In genomic region chr19:16495982-16496612, GRCh38 we compare ENCODE assay signal across 8 cellular contexts. TPM values are rescaled to one million over a fixed set of nuclear protein-coding genes. Genes with fewer than 3 reads are reported as not detected.
DNase-seq lines count a peak whose midpoint lies in the region; ATAC-seq and TF ChIP-seq lines count a peak whose summit lies in the region.

Gene C19orf44 (plus strand): TSS chr19:16496394. CDS start chr19:16500793, 4,399 bp downstream.
A gene with protein sequence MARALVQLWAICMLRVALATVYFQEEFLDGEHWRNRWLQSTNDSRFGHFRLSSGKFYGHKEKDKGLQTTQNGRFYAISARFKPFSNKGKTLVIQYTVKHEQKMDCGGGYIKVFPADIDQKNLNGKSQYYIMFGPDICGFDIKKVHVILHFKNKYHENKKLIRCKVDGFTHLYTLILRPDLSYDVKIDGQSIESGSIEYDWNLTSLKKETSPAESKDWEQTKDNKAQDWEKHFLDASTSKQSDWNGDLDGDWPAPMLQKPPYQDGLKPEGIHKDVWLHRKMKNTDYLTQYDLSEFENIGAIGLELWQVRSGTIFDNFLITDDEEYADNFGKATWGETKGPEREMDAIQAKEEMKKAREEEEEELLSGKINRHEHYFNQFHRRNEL (minus strand): TSS chr19:16496167. CDS start chr19:16496129, 38 bp downstream.

- POLR2A ChIA-PET in naive thymus-derived CD4-positive, alpha-beta T cell (lab: Charles Lee) = interaction anchor here (0.6 to 1.7 kb wide), 8 partner anchors 24 to 903 kb away, joined by 3 to 6 read pairs (median 3); no protein-coding TSS in a partner anchor

- CTCF ChIA-PET in naive thymus-derived CD4-positive, alpha-beta T cell (lab: Charles Lee) = interaction anchor here (0.6 kb wide), 1 partner anchor 418 kb away, joined by 5 read pairs; no protein-coding TSS in a partner anchor

- peaks cover 3% of the 10 kb centered on the region for H3K79me2 ChIP-seq in fibroblast of lung (ENCODE audit: control insufficient read depth, insufficient read depth, low read length)

- intact Hi-C loops in naive thymus-derived CD4-positive, alpha-beta T cell (cut with micrococcal nuclease) = loop anchor here (1.0 to 10.0 kb wide), 12 partner anchors 24 to 1117 kb away; partner anchors contain the start of genes CHERP (in 2 of the 2), DDA1 (in 2 of the 2), MED26 (in 2 of the 2) and MRPL34 (in 2 of the 2)

- H3K4me2 ChIP-seq in fibroblast of lung (ENCODE audit: extremely low read depth, insufficient read depth, low read length) = peak within 1 kb of the TSS; percentile 90

- no peaks in the 10 kb centered on the region for H3K4me1 ChIP-seq in fibroblast of lung (ENCODE audit: control insufficient read depth, extremely low read depth, insufficient read depth, low read length)
- peaks cover 0 to 4% of the 10 kb centered on the region in 2 donors for H3K4me1 ChIP-seq in naive thymus-derived CD4-positive, alpha-beta T cell (ENCODE audit: control insufficient read depth in 2 of 2, insufficient read depth in 2 of 2, low read length in 2 of 2)

- ATAC-seq in activated T-helper 17 cell treated with anti-CD3 and anti-CD28 coated beads, Interleukin-2, amount 50 U/mL, for 72 hours (replicated peaks) = peak; percentile 99
- ATAC-seq in naive thymus-derived CD4-positive, alpha-beta T cell = peak; percentile 99
- ATAC-seq in stimulated activated memory B cell treated with anti-CD40 and anti-IgM and Interleukin-4, amounts not matched to agents 10 μg/mL and 1 μg/mL and 100 μg/mL, for 72 hours = peak; percentile 99

- H3K4me1 Mint-ChIP-seq in activated T-helper 17 cell treated with anti-CD3 and anti-CD28 coated beads, Interleukin-2, amount 50 U/mL, for 72 hours = peaks cover 6% of the 10 kb centered on the region
- peaks cover 10 to 23% (median 19%) of the 10 kb centered on the region in 7 donors for H3K4me1 Mint-ChIP-seq in naive thymus-derived CD4-positive, alpha-beta T cell
- H3K4me1 Mint-ChIP-seq in stimulated activated memory B cell treated with anti-CD40 and anti-IgM and Interleukin-4, amounts not matched to agents 10 μg/mL and 1 μg/mL and 100 μg/mL, for 72 hours = peaks cover 28% of the 10 kb centered on the region

- peak within 1 kb of the TSS; percentile 91 for H3K27ac ChIP-seq in fibroblast of lung (ENCODE audit: insufficient read depth, low read length)
- peak within 1 kb of the TSS; percentile 72 for H3K27ac ChIP-seq in naive thymus-derived CD4-positive, alpha-beta T cell (ENCODE audit: low read depth, low read length)

- H3K27me3 Mint-ChIP-seq in activated T-helper 17 cell treated with anti-CD3 and anti-CD28 coated beads, Interleukin-2, amount 50 U/mL, for 72 hours = no peaks in the 10 kb centered on the region
- no peaks in the 10 kb centered on the region for H3K27me3 Mint-ChIP-seq in naive thymus-derived CD4-positive, alpha-beta T cell
- no peaks in the 10 kb centered on the region for H3K27me3 Mint-ChIP-seq in stimulated activated memory B cell treated with anti-CD40 and anti-IgM and Interleukin-4, amounts not matched to agents 10 μg/mL and 1 μg/mL and 100 μg/mL, for 72 hours

- H3K27ac Mint-ChIP-seq in activated T-helper 17 cell treated with anti-CD3 and anti-CD28 coated beads, Interleukin-2, amount 50 U/mL, for 72 hours = peak within 1 kb of the TSS; percentile 96
- H3K27ac Mint-ChIP-seq in naive thymus-derived CD4-positive, alpha-beta T cell = peak within 1 kb of the TSS; percentile 74 to 98 (median 87)
- H3K27ac Mint-ChIP-seq in stimulated activated memory B cell treated with anti-CD40 and anti-IgM and Interleukin-4, amounts not matched to agents 10 μg/mL and 1 μg/mL and 100 μg/mL, for 72 hours = peak within 1 kb of the TSS; percentile 89

- H3K4me3 Mint-ChIP-seq in activated T-helper 17 cell treated with anti-CD3 and anti-CD28 coated beads, Interleukin-2, amount 50 U/mL, for 72 hours = peak within 1 kb of the TSS; percentile 98
- peak within 1 kb of the TSS; percentile 86 to 98 (median 94) for H3K4me3 Mint-ChIP-seq in naive thymus-derived CD4-positive, alpha-beta T cell
- H3K4me3 Mint-ChIP-seq in stimulated activated memory B cell treated with anti-CD40 and anti-IgM and Interleukin-4, amounts not matched to agents 10 μg/mL and 1 μg/mL and 100 μg/mL, for 72 hours = peak within 1 kb of the TSS; percentile 88

- peak within 1 kb of the TSS; percentile 78 for H3K9ac ChIP-seq in fibroblast of lung (ENCODE audit: insufficient read depth, low read length)

- no peaks in the 10 kb centered on the region for H3K9me3 Mint-ChIP-seq in activated T-helper 17 cell treated with anti-CD3 and anti-CD28 coated beads, Interleukin-2, amount 50 U/mL, for 72 hours
- no peaks in the 10 kb centered on the region for H3K9me3 Mint-ChIP-seq in naive thymus-derived CD4-positive, alpha-beta T cell
- no peaks in the 10 kb centered on the region for H3K9me3 Mint-ChIP-seq in stimulated activated memory B cell treated with anti-CD40 and anti-IgM and Interleukin-4, amounts not matched to agents 10 μg/mL and 1 μg/mL and 100 μg/mL, for 72 hours

- DNase-seq in EH (ENCODE audit: low read depth) = peak; percentile 99
- peak; percentile 96 for DNase-seq in GOT3 (lab: John Stamatoyannopoulos, UW)
- DNase-seq in LHCN-M2 (ENCODE audit: low read depth) = peak; percentile 99
- DNase-seq in RPMI7951 (ENCODE audit: low read depth) = peak; percentile 99
- DNase-seq in fibroblast of lung (ENCODE audit: low read depth in 2 of 2) = peak; percentile 98
- DNase-seq in naive thymus-derived CD4-positive, alpha-beta T cell = peak; percentile 84 to 97 (median 96)

- peak within 1 kb of the TSS; percentile 70 to 90 (median 82) for H3K4me3 ChIP-seq in fibroblast of lung (replicated peaks in 1 of 4; ENCODE audit: control extremely low read depth in 1 of 4, insufficient read depth in 1 of 4, low read depth in 3 of 4, low read length in 4 of 4)
- H3K4me3 ChIP-seq in naive thymus-derived CD4-positive, alpha-beta T cell (ENCODE audit: low read length) = peak within 1 kb of the TSS; percentile 90

- no peaks in the 10 kb centered on the region for H3K36me3 ChIP-seq in fibroblast of lung (ENCODE audit: control insufficient read depth, insufficient read depth, low read length)
- H3K36me3 ChIP-seq in naive thymus-derived CD4-positive, alpha-beta T cell (ENCODE audit: control insufficient read depth in 2 of 3, insufficient read depth in 3 of 3, low read length in 3 of 3) = no peaks in the 10 kb centered on the region

- H3K36me3 Mint-ChIP-seq in activated T-helper 17 cell treated with anti-CD3 and anti-CD28 coated beads, Interleukin-2, amount 50 U/mL, for 72 hours (ENCODE audit: low read depth) = peaks cover 3% of the 10 kb centered on the region
- peaks cover 0 to 4% (median 2%) of the 10 kb centered on the region in 5 donors for H3K36me3 Mint-ChIP-seq in naive thymus-derived CD4-positive, alpha-beta T cell
- peaks cover 4% of the 10 kb centered on the region for H3K36me3 Mint-ChIP-seq in stimulated activated memory B cell treated with anti-CD40 and anti-IgM and Interleukin-4, amounts not matched to agents 10 μg/mL and 1 μg/mL and 100 μg/mL, for 72 hours

- H2AFZ ChIP-seq in fibroblast of lung (ENCODE audit: low read length) = peak within 1 kb of the TSS; percentile 92

- H3K27me3 ChIP-seq in fibroblast of lung (ENCODE audit: control insufficient read depth, insufficient read depth, low read length) = no peaks in the 10 kb centered on the region
- no peaks in the 10 kb centered on the region for H3K27me3 ChIP-seq in naive thymus-derived CD4-positive, alpha-beta T cell (ENCODE audit: control insufficient read depth in 2 of 2, insufficient read depth in 2 of 2, low read length in 2 of 2)

- no peak for TF ChIP-seq CTCF in fibroblast of lung (conservative IDR thresholded peaks at IDR 0.05 in 1 of 2, IDR thresholded peaks at IDR 0.05 in 1 of 2; ENCODE audit: low read depth in 1 of 2, low read length in 2 of 2)

- no peaks in the 10 kb centered on the region for H3K9me3 ChIP-seq in fibroblast of lung (ENCODE audit: control insufficient read depth, insufficient read depth, low read depth, low read length)
- no peaks in the 10 kb centered on the region for H3K9me3 ChIP-seq in naive thymus-derived CD4-positive, alpha-beta T cell (ENCODE audit: control insufficient read depth in 2 of 3, low read length in 3 of 3)

- H4K20me1 ChIP-seq in fibroblast of lung (ENCODE audit: control insufficient read depth, extremely low read depth, insufficient read depth, low read length) = no peaks in the 10 kb centered on the region

RNA-seq across cellular contexts. Expression of gene C19orf44, which starts in this region (rescaled TPM):
- total RNA-seq in LHCN-M2 (2014; rRNA removed) = 2.4 and 3.8 TPM in 2 replicates
- polyA plus RNA-seq in LHCN-M2 (2012) = 2.4 TPM
- total RNA-seq in RPMI7951 (2014; rRNA removed; shearing (Covaris generic)) = 4.5 and 10.0 TPM in 2 replicates
- total RNA-seq in activated T-helper 17 cell treated with anti-CD3 and anti-CD28 coated beads, Interleukin-2, amount 50 U/mL, for 72 hours = 1 to 10 TPM; 4.0 to 4.2 TPM
- 2.8 and 3.6 TPM in 2 replicates for total RNA-seq in fibroblast of lung
- 2.8 and 2.9 TPM in 2 replicates for polyA plus RNA-seq in fibroblast of lung
- polyA plus RNA-seq in fibroblast of lung (2012) = 2.2 TPM in 2 replicates
- 1.3 and 3.0 TPM in 2 replicates for polyA minus RNA-seq in fibroblast of lung (ENCODE audit: low replicate concordance)
- total RNA-seq in naive thymus-derived CD4-positive, alpha-beta T cell = 1 to 10 TPM; 1.5 to 6.0 (median 3.4) TPM
- polyA plus RNA-seq in naive thymus-derived CD4-positive, alpha-beta T cell = 1 to 10 TPM; 1.3 to 2.1 TPM

RNA-seq across cellular contexts. Expression of the second gene that starts in this region (rescaled TPM):
- 0.13 TPM in 1 of 2 replicates, not detected in the other for total RNA-seq in LHCN-M2 (2014; rRNA removed)
- not detected for polyA plus RNA-seq in LHCN-M2 (2012)
- not detected in 2 replicates for total RNA-seq in RPMI7951 (2014; rRNA removed; shearing (Covaris generic))
- not detected for total RNA-seq in activated T-helper 17 cell treated with anti-CD3 and anti-CD28 coated beads, Interleukin-2, amount 50 U/mL, for 72 hours
- total RNA-seq in fibroblast of lung = not detected in 2 replicates
- polyA plus RNA-seq in fibroblast of lung = 0.10 TPM in 1 of 2 replicates, not detected in the other
- not detected in 2 replicates for polyA plus RNA-seq in fibroblast of lung (2012)
- not detected in 2 replicates for polyA minus RNA-seq in fibroblast of lung (ENCODE audit: low replicate concordance)
- not detected for total RNA-seq in naive thymus-derived CD4-positive, alpha-beta T cell
- polyA plus RNA-seq in naive thymus-derived CD4-positive, alpha-beta T cell = not detected

Comparison
In these comparisons a context has a peak if more than half of its experiments do, and no peak if none do; other contexts are left out.
1. Peak in every context shown above with its lines: DNase-seq, ATAC-seq, H3K4me3 ChIP-seq and H3K27ac ChIP-seq.